ENCODE assay signal across 6 cellular contexts in the genomic region with DNA sequence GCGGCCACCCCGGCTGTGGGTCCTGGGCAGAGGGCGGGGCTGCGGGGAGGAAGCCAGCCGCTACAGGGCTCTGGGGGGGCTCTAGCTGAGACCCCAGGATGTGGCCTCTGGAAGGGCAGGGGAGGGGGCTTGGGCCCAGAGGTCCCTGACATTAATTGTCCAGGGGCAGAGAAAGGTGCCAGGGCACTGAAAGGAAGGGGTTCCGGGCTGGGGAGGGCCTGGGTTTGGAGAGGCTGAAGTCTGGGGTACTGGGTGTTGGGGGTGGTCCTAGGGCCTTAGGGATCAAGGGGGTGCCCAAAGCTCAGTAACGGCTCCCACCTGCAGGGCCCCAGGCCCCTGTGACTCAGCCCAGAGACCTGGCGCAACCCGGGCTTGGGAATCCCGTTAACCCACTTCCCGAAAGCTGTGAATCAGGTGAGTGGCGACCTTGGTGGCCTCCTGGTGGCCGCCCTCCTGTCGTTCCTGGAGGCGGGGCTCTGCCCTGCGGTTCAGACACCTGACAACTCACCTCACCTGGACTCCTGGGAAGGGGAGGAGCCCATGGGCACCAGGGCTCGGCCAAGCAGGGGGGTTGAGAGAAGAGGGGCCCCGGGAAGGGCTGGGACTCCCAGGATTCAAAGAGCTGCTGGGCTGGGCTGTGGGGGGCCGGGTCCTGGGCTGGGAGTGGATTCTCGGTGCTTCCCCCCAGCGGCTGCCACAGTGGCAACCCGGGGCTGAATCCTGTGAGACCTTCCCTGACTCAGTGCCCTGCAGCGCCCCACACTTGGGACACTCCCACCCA. TPM values are rescaled to one million over a fixed set of nuclear protein-coding genes. Genes with fewer than 3 reads are reported as not detected.
DNase-seq lines count a peak whose midpoint lies in the region; ATAC-seq and TF ChIP-seq lines count a peak whose summit lies in the region.

No MANE protein-coding gene starts in this region.

- no peak overlapping the region for H3K18ac ChIP-seq in trophoblast cell (ENCODE audit: low read length)

- peak; percentile 19 to 88 (median 70) for TF ChIP-seq CTCF in body of pancreas (IDR thresholded peaks at IDR 0.05)

- no peak overlapping the region for H2BK5ac ChIP-seq in trophoblast cell (ENCODE audit: low read depth, low read length, poor library complexity)

- H3K27ac ChIP-seq in body of pancreas (peak overlapping the region; percentile 87 to 99 (median 94)), trophoblast cell (ENCODE audit: low read depth, low read length) (no peak overlapping the region)

- peak overlapping the region; percentile 39 for H3K4me2 ChIP-seq in trophoblast cell (ENCODE audit: low read length)

- H3K79me2 ChIP-seq in trophoblast cell (ENCODE audit: control insufficient read depth, insufficient read depth, low read length, poor library complexity) = peaks cover 2% of the 10 kb centered on the region

- peak; percentile 6 to 92 (median 84) for TF ChIP-seq POLR2A in body of pancreas (IDR thresholded peaks at IDR 0.05)

- no peak for TF ChIP-seq RAD21 in Ishikawa (IDR thresholded peaks at IDR 0.05; ENCODE audit: low read depth)

- H3K4me1 ChIP-seq in body of pancreas (peaks cover 28% of the 10 kb centered on the region), trophoblast cell (ENCODE audit: control insufficient read depth in 1 of 2, insufficient read depth in 2 of 2, low read length in 2 of 2) (peaks cover 16 to 17% of the 10 kb centered on the region in 2 experiments)

- peak overlapping the region; percentile 39 for H4K8ac ChIP-seq in trophoblast cell (ENCODE audit: low read depth, low read length)

- H2AK5ac ChIP-seq in trophoblast cell (ENCODE audit: low read length) = no peak overlapping the region

- no peak overlapping the region for H3K4ac ChIP-seq in trophoblast cell (ENCODE audit: low read depth, low read length)

- H3K36me3 ChIP-seq in body of pancreas (replicated peaks in 1 of 2; ENCODE audit: insufficient read depth in 1 of 2, low read depth in 2 of 2) = peaks cover 0 to 3% of the 10 kb centered on the region in 2 donors
- H3K36me3 ChIP-seq in trophoblast cell (ENCODE audit: control insufficient read depth in 1 of 2, insufficient read depth in 2 of 2, low read length in 2 of 2) = peaks cover 0 to 2% of the 10 kb centered on the region in 2 experiments

- H4K91ac ChIP-seq in trophoblast cell (ENCODE audit: low read depth, low read length) = peak overlapping the region; percentile 60

- no peaks in the 10 kb centered on the region for H3K9me3 ChIP-seq in body of pancreas
- H3K9me3 ChIP-seq in trophoblast cell (ENCODE audit: insufficient read depth, low read depth, low read length) = peaks cover 9% of the 10 kb centered on the region

- no peak overlapping the region for H2AFZ ChIP-seq in trophoblast cell (ENCODE audit: insufficient read depth, low read length, poor library complexity)

- intact Hi-C loops in body of pancreas (cut with DNase I) = no loop called here

- H4K12ac ChIP-seq in trophoblast cell (ENCODE audit: low read depth, low read length) = no peak overlapping the region

- peak; percentile 93 for ATAC-seq in body of pancreas

- H3K79me1 ChIP-seq in trophoblast cell (ENCODE audit: low read length) = peaks cover 7% of the 10 kb centered on the region

- H2BK12ac ChIP-seq in trophoblast cell (ENCODE audit: low read length) = peak overlapping the region; percentile 60

- TF ChIP-seq EP300 in Ishikawa (IDR thresholded peaks at IDR 0.05; ENCODE audit: borderline replicate concordance) = no peak; the same call in none of the 2 replicates

- H3K14ac ChIP-seq in trophoblast cell (ENCODE audit: low read length) = no peak overlapping the region

- H3K9ac ChIP-seq in trophoblast cell (ENCODE audit: low read length) = no peak overlapping the region

- DNase-seq in body of pancreas (peak; percentile 94 to 97 (median 96)), trophoblast cell (peak; percentile 96 to 98), OCI-M2 (lab: John Stamatoyannopoulos, UW; ENCODE audit: unreplicated experiment) (no peak)
- no peak for DNase-seq in stimulated activated CD4-positive, alpha-beta T cell treated with anti-CD3 and anti-CD28 coated beads, Interleukin-4, amount 100 ng/mL, for 1 hour
- no peak for DNase-seq in effector CD4-positive, alpha-beta T cell

- peak overlapping the region; percentile 30 for H2BK120ac ChIP-seq in trophoblast cell (ENCODE audit: insufficient read depth, low read length, poor library complexity)

- H3K4me3 ChIP-seq in body of pancreas (peak overlapping the region in 1 of 2 donors; percentile 2), trophoblast cell (ENCODE audit: low read depth, low read length) (no peak overlapping the region)

- no peak overlapping the region for H3K23ac ChIP-seq in trophoblast cell (ENCODE audit: low read length)

- WGBS in body of pancreas, 2 donors = 4 to 7% methylated on average over 5 to 22 of the region's 23 CpGs
- whole genome bisulfite sequencing in trophoblast cell (ENCODE audit: extremely low coverage, insufficient coverage, insufficient read length) = no CpG with 5 or more reads among the region's 23 CpGs

- H3K27me3 ChIP-seq in body of pancreas (no peaks in the 10 kb centered on the region), trophoblast cell (ENCODE audit: insufficient read depth, low read length) (no peaks in the 10 kb centered on the region)

TF ChIP-seq in Ishikawa, 13 proteins besides CTCF, POLR2A, EP300 and RAD21:
- TF ChIP-seq CREB1 (IDR thresholded peaks at IDR 0.05; ENCODE audit: low read depth) (peak; percentile 24; the same call in 1 of the 2 replicates), ZBTB7A (IDR thresholded peaks at IDR 0.05; ENCODE audit: low read depth) (peak; percentile 93; the same call in 1 of the 2 replicates), FOXM1 (IDR thresholded peaks at IDR 0.05; ENCODE audit: borderline replicate concordance, low read depth) (0 out of 2 replicates have a peak, but pooled peaks have one; percentile 46)
- TF ChIP-seq, protein P1, sequence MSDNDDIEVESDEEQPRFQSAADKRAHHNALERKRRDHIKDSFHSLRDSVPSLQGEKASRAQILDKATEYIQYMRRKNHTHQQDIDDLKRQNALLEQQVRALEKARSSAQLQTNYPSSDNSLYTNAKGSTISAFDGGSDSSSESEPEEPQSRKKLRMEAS (IDR thresholded peaks at IDR 0.05) = no peak; the same call in 1 of the 2 replicates
- TF ChIP-seq, protein P2, sequence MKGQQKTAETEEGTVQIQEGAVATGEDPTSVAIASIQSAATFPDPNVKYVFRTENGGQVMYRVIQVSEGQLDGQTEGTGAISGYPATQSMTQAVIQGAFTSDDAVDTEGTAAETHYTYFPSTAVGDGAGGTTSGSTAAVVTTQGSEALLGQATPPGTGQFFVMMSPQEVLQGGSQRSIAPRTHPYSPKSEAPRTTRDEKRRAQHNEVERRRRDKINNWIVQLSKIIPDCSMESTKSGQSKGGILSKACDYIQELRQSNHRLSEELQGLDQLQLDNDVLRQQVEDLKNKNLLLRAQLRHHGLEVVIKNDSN (IDR thresholded peaks at IDR 0.05) = peak; percentile 65; the same call in 1 of the 2 replicates

RNA-seq across cellular contexts. Expression of a gene that starts 0.5 kb away (rescaled TPM):
- total RNA-seq in body of pancreas = 10 to 100 TPM in 1 of 2 donors, 1 to 10 TPM in 1; 3.6 to 19.4 TPM
- 1.9 and 2.0 TPM in 2 replicates for polyA plus RNA-seq in trophoblast cell (2013)

RNA-seq across cellular contexts. Expression of a gene that starts 24.6 kb away (rescaled TPM):
- total RNA-seq in body of pancreas = 10 to 100 TPM; 23.6 to 49.1 TPM
- 10.0 and 10.5 TPM in 2 replicates for polyA plus RNA-seq in trophoblast cell (2013)

RNA-seq across cellular contexts. Expression of a gene that starts 28.3 kb away (rescaled TPM):
- not detected for total RNA-seq in body of pancreas
- not detected in 2 replicates for polyA plus RNA-seq in trophoblast cell (2013)

RNA-seq across cellular contexts. Expression of a gene that starts 41.4 kb away (rescaled TPM):
- 1 to 10 TPM in 1 of 2 donors, under 1 TPM in 1; 0.66 to 1.6 TPM for total RNA-seq in body of pancreas
- polyA plus RNA-seq in trophoblast cell (2013) = not detected in 2 replicates

RNA-seq across cellular contexts. Expression of a gene that starts 53.3 kb away (rescaled TPM):
- total RNA-seq in body of pancreas = 10 to 100 TPM; 24.6 to 53.7 TPM
- 9.8 and 9.9 TPM in 2 replicates for polyA plus RNA-seq in trophoblast cell (2013)

Comparison
In these comparisons a context has a peak if more than half of its experiments do, and no peak if none do; other contexts are left out.
1. DNase-seq: peak in body of pancreas (4 of 4) and trophoblast cell (2 of 2); none in stimulated activated CD4-positive, alpha-beta T cell treated with anti-CD3 and anti-CD28 coated beads, Interleukin-4, amount 100 ng/mL, for 1 hour (single experiment), effector CD4-positive, alpha-beta T cell (single experiment) and OCI-M2 (single experiment).